13 cellular contexts compared by ENCODE assay signal in genomic region chr2:43568226-43568625, GRCh38.
"Had no signal": no experiment of that assay in that cellular context is flagged by ENCODE, and none has a peak within 500 bp of the region (broad histone marks: within the 10 kb centered on the region; RNA-seq: fewer than 3 reads in every experiment).

No MANE protein-coding gene starts in this region.

- H3K27ac Mint-ChIP-seq: activated naive CD4-positive, alpha-beta T cell treated with anti-CD3 and anti-CD28 coated beads, Interleukin-2, amount 10 ng/mL, durations not matched to agents 7 days and 5 days; stimulated activated naive CD8-positive, alpha-beta T cell treated with anti-CD3 and anti-CD28 coated beads, Interleukin-15, Interleukin-2, amounts not matched to agents 100 ng/mL and 50 ng/mL, for 24 hours; T-helper 1 cell treated with Interleukin-12 subunit alpha and Interleukin-12 subunit beta and Interleukin-4 antibody, amounts not matched to agents 30 μg/mL and 1 μg/mL, for 36 hours had no signal

- ATAC-seq: left cardiac atrium; naive thymus-derived CD4-positive, alpha-beta T cell had no signal

- H3K4me3 Mint-ChIP-seq: activated naive CD4-positive, alpha-beta T cell treated with anti-CD3 and anti-CD28 coated beads, Interleukin-2, amount 10 ng/mL, durations not matched to agents 7 days and 5 days; naive thymus-derived CD4-positive, alpha-beta T cell; stimulated activated naive CD8-positive, alpha-beta T cell treated with anti-CD3 and anti-CD28 coated beads, Interleukin-15, Interleukin-2, amounts not matched to agents 100 ng/mL and 50 ng/mL, for 24 hours; T-helper 1 cell treated with Interleukin-12 subunit alpha and Interleukin-12 subunit beta and Interleukin-4 antibody, amounts not matched to agents 30 μg/mL and 1 μg/mL, for 36 hours had no signal

- DNase-seq: activated CD4-positive, alpha-beta T cell treated with anti-CD3 and anti-CD28 coated beads, Interleukin-2, amount 50 U/mL, for 1 hour; activated naive CD4-positive, alpha-beta T cell treated with anti-CD3 and anti-CD28 coated beads, Interleukin-2, amount 10 ng/mL, durations not matched to agents 7 days and 5 days; amniotic stem cell; foreskin fibroblast; left cardiac atrium; mesendoderm; naive thymus-derived CD4-positive, alpha-beta T cell; SJCRH30; stimulated activated CD4-positive, alpha-beta T cell treated with anti-CD3 and anti-CD28 coated beads, Interleukin-2, amount 100 ng/mL, for 24 hours; transverse colon; WERI-Rb-1 had no signal

- H3K9me3 Mint-ChIP-seq: activated naive CD4-positive, alpha-beta T cell treated with anti-CD3 and anti-CD28 coated beads, Interleukin-2, amount 10 ng/mL, durations not matched to agents 7 days and 5 days; naive thymus-derived CD4-positive, alpha-beta T cell; stimulated activated naive CD8-positive, alpha-beta T cell treated with anti-CD3 and anti-CD28 coated beads, Interleukin-15, Interleukin-2, amounts not matched to agents 100 ng/mL and 50 ng/mL, for 24 hours; T-helper 1 cell treated with Interleukin-12 subunit alpha and Interleukin-12 subunit beta and Interleukin-4 antibody, amounts not matched to agents 30 μg/mL and 1 μg/mL, for 36 hours had no signal

- H3K27me3 Mint-ChIP-seq: activated naive CD4-positive, alpha-beta T cell treated with anti-CD3 and anti-CD28 coated beads, Interleukin-2, amount 10 ng/mL, durations not matched to agents 7 days and 5 days; naive thymus-derived CD4-positive, alpha-beta T cell; stimulated activated naive CD8-positive, alpha-beta T cell treated with anti-CD3 and anti-CD28 coated beads, Interleukin-15, Interleukin-2, amounts not matched to agents 100 ng/mL and 50 ng/mL, for 24 hours had no signal
